Comparison of ENCODE assay signal across 26 cellular contexts in genomic region chr5:137071526-137071925, GRCh38.
DNase-seq lines count a peak whose midpoint lies in the region; ATAC-seq and TF ChIP-seq lines count a peak whose summit lies in the region.
"Had no signal": no experiment of that assay in that cellular context is flagged by ENCODE, and none has a peak within 500 bp of the region (broad histone marks: within the 10 kb centered on the region; RNA-seq: fewer than 3 reads in every experiment).

No MANE protein-coding gene starts in this region.

- TF ChIP-seq EP300 in gastroesophageal sphincter (IDR thresholded peaks at IDR 0.05) (no peak), SK-N-SH (IDR thresholded peaks at IDR 0.05; ENCODE audit: borderline replicate concordance in 1 of 2, low read depth in 1 of 2, low read length in 1 of 2) (no peak)

- H3K36me3 ChIP-seq in DOHH2 (ENCODE audit: control insufficient read depth, low read length), result peaks cover 10% of the 10 kb centered on the region
- H3K36me3 ChIP-seq in OCI-LY7 (ENCODE audit: insufficient read depth, low read length), result peaks cover 7% of the 10 kb centered on the region
- H3K36me3 ChIP-seq in gastroesophageal sphincter, result no peaks in the 10 kb centered on the region
- no peaks in the 10 kb centered on the region for H3K36me3 ChIP-seq in prostate gland
- H3K36me3 ChIP-seq in SK-N-SH (replicated peaks in 1 of 2; ENCODE audit: control insufficient read depth in 1 of 2, insufficient read depth in 2 of 2, low read length in 1 of 2), result peaks cover 0 to 2% of the 10 kb centered on the region in 2 experiments
- H3K36me3 ChIP-seq: HAP-1, neutrophil had no signal

- peaks cover 97% of the 10 kb centered on the region for H3K4me1 ChIP-seq in DOHH2 (ENCODE audit: control insufficient read depth, low read length)
- peaks cover 79% of the 10 kb centered on the region for H3K4me1 ChIP-seq in OCI-LY7 (ENCODE audit: insufficient read depth, low read length, poor library complexity, severe bottlenecking)
- peaks cover 0 to 13% (median 0%) of the 10 kb centered on the region in 3 donors for H3K4me1 ChIP-seq in gastroesophageal sphincter
- H3K4me1 ChIP-seq in prostate gland (replicated peaks), result no peaks in the 10 kb centered on the region
- peaks cover 0 to 17% of the 10 kb centered on the region in 2 experiments; a peak in 2 of 4 replicates for H3K4me1 ChIP-seq in SK-N-SH (ENCODE audit: control insufficient read depth in 1 of 2, insufficient read depth in 2 of 2, low read depth in 1 of 2, low read length in 1 of 2)
- H3K4me1 ChIP-seq: Caco-2, HAP-1 had no signal

- H3K4me3 ChIP-seq in DOHH2 (ENCODE audit: low read length) (peak overlapping the region; percentile 70), OCI-LY7 (ENCODE audit: low read depth, low read length, poor library complexity, severe bottlenecking) (peak overlapping the region; percentile 45), gastroesophageal sphincter (no peak overlapping the region), prostate gland (no peak overlapping the region), SK-N-SH (ENCODE audit: low read depth in 2 of 2, low read length in 1 of 2) (no peak overlapping the region)
- H3K4me3 ChIP-seq: GM12878, HAP-1 had no signal

- no peak overlapping the region for H3K4me3 Mint-ChIP-seq in activated T-cell treated with anti-CD3 and anti-CD28 coated beads, Interleukin-2, amount 50 U/mL, for 24 hours
- H3K4me3 Mint-ChIP-seq: brain had no signal

- H4K20me1 ChIP-seq in DOHH2 (ENCODE audit: control insufficient read depth, insufficient read depth, low read depth, low read length) (no peaks in the 10 kb centered on the region), OCI-LY7 (ENCODE audit: insufficient read depth, low read length) (no peaks in the 10 kb centered on the region), SK-N-SH (ENCODE audit: insufficient read depth) (no peaks in the 10 kb centered on the region)

- WGBS in gastroesophageal sphincter (ENCODE audit: low coverage in 1 of 2), 2 donors, result 74 to 79% methylated on average over 3 of the region's 3 CpGs
- 51% methylated on average over 3 of the region's 3 CpGs for WGBS in prostate gland
- 68% methylated on average over 3 of the region's 3 CpGs for WGBS in SK-N-SH (ENCODE audit: low lambda C conversion rate)

- H3K9me3 ChIP-seq in DOHH2 (ENCODE audit: control insufficient read depth, insufficient read depth, low read length) (peaks cover 6% of the 10 kb centered on the region), OCI-LY7 (ENCODE audit: low read length) (peaks cover 9% of the 10 kb centered on the region; the same call in 1 of the 2 replicates), gastroesophageal sphincter (no peaks in the 10 kb centered on the region), prostate gland (no peaks in the 10 kb centered on the region), SK-N-SH (no peaks in the 10 kb centered on the region)
- H3K9me3 ChIP-seq: Caco-2, HAP-1, neutrophil had no signal

- TF ChIP-seq POLR2A in gastroesophageal sphincter (IDR thresholded peaks at IDR 0.05), result no peak
- TF ChIP-seq POLR2A in prostate gland (IDR thresholded peaks at IDR 0.05), result no peak

- H3K36me3 Mint-ChIP-seq in activated T-cell treated with anti-CD3 and anti-CD28 coated beads, Interleukin-2, amount 50 U/mL, for 24 hours (ENCODE audit: low read depth), result no peaks in the 10 kb centered on the region
- H3K36me3 Mint-ChIP-seq: brain had no signal

- no peaks in the 10 kb centered on the region for H3K9me3 Mint-ChIP-seq in activated T-cell treated with anti-CD3 and anti-CD28 coated beads, Interleukin-2, amount 50 U/mL, for 24 hours

- H3K9ac ChIP-seq in SK-N-SH, result no peak overlapping the region

- H3K4me2 ChIP-seq in DOHH2 (ENCODE audit: low read length) (peak overlapping the region; percentile 91), OCI-LY7 (ENCODE audit: low read length) (peak overlapping the region; percentile 74), SK-N-SH (no peak overlapping the region)

- no TSS peak for BruUV-seq in OCI-LY7 (replicated peaks; lab: Mats Ljungman, UMichigan)

- H3K27me3 Mint-ChIP-seq in activated T-cell treated with anti-CD3 and anti-CD28 coated beads, Interleukin-2, amount 50 U/mL, for 24 hours, result peaks cover 10% of the 10 kb centered on the region
- H3K27me3 Mint-ChIP-seq: brain had no signal

- H3K79me2 ChIP-seq in DOHH2 (ENCODE audit: control insufficient read depth, low read length) (no peaks in the 10 kb centered on the region), OCI-LY7 (ENCODE audit: insufficient read depth, low read depth, low read length) (no peaks in the 10 kb centered on the region), SK-N-SH (ENCODE audit: insufficient read depth) (no peaks in the 10 kb centered on the region)

- H3K27ac ChIP-seq in DOHH2 (ENCODE audit: low read depth, low read length), result peak overlapping the region; percentile 99
- H3K27ac ChIP-seq in OCI-LY7 (ENCODE audit: low read depth, low read length, poor library complexity, severe bottlenecking), result peak overlapping the region; percentile 100
- peak overlapping the region in 3 of 4 donors; percentile 12 to 54 (median 35) for H3K27ac ChIP-seq in gastroesophageal sphincter
- H3K27ac ChIP-seq in prostate gland, result peak overlapping the region; percentile 6 to 61
- no peak overlapping the region for H3K27ac ChIP-seq in SK-N-SH (ENCODE audit: low read depth in 2 of 2, low read length in 1 of 2)
- H3K27ac ChIP-seq: neutrophil had no signal

- intact Hi-C loops in OCI-LY7 (cut with micrococcal nuclease; ENCODE audit: unreplicated experiment) (loop anchor here (10.0 kb wide), 2 partner anchors 267 to 907 kb away; no protein-coding TSS in a partner anchor), prostate gland (cut with DNase I) (no loop called here)

- no peaks in the 10 kb centered on the region for H3K9me2 ChIP-seq in DOHH2 (replicated peaks; ENCODE audit: control insufficient read depth, low read length)
- H3K9me2 ChIP-seq in OCI-LY7 (ENCODE audit: insufficient read depth, low read length), result no peaks in the 10 kb centered on the region
- H3K9me2 ChIP-seq in SK-N-SH, result no peaks in the 10 kb centered on the region

- peaks cover 41% of the 10 kb centered on the region for H3F3A ChIP-seq in DOHH2 (ENCODE audit: control insufficient read depth, insufficient read depth)
- H3F3A ChIP-seq in SK-N-SH (replicated peaks; ENCODE audit: insufficient read depth), result peaks cover 13% of the 10 kb centered on the region

- no peak for TF ChIP-seq RAD21 in SK-N-SH (IDR thresholded peaks at IDR 0.05; ENCODE audit: low read length)

- DNase-seq in OCI-LY7 (ENCODE audit: low spot score) (peak; percentile 30), prostate gland (ENCODE audit: low spot score) (no peak), LoVo (ENCODE audit: low spot score) (no peak), SK-N-SH (no peak)
- no peak for DNase-seq in activated T-cell treated with anti-CD3 and anti-CD28 coated beads, Interleukin-2, amount 50 U/mL, for 24 hours
- DNase-seq: activated CD4-positive, alpha-beta T cell treated with anti-CD3 and anti-CD28 coated beads, Interleukin-2, amount 50 U/mL, for 48 hours; activated CD4-positive, CD25-positive, alpha-beta regulatory T cell; activated CD8-positive, alpha-beta memory T cell treated with anti-CD3 and anti-CD28 coated beads, Interleukin-2, amount 50 U/mL, for 48 hours; activated effector memory CD4-positive, alpha-beta T cell treated with anti-CD3 and anti-CD28 coated beads, Interleukin-2, amount 50 U/mL, for 16 hours; C1 segment of cervical spinal cord; Caco-2; effector memory CD4-positive, alpha-beta T cell; islet precursor cell; NCI-H1092; NCI-H187; stimulated activated CD4-positive, alpha-beta T cell treated with anti-CD3 and anti-CD28 coated beads, Interleukin-12 subunit alpha, Interleukin-12 subunit beta, amount 100 ng/mL, for 4 hours; stimulated activated naive CD4-positive, alpha-beta T cell treated with Interleukin-2 at 50 U/mL for 16 hours; T1000 had no signal

- no peaks in the 10 kb centered on the region for H3K27me3 ChIP-seq in DOHH2 (ENCODE audit: control insufficient read depth, low read length)
- no peaks in the 10 kb centered on the region for H3K27me3 ChIP-seq in gastroesophageal sphincter
- no peaks in the 10 kb centered on the region for H3K27me3 ChIP-seq in prostate gland (replicated peaks; ENCODE audit: insufficient read depth)
- no peaks in the 10 kb centered on the region for H3K27me3 ChIP-seq in SK-N-SH (ENCODE audit: insufficient read depth)
- H3K27me3 ChIP-seq: neutrophil had no signal

- peak overlapping the region; percentile 64 for H2AFZ ChIP-seq in OCI-LY7 (ENCODE audit: low read length)
- H2AFZ ChIP-seq in SK-N-SH (ENCODE audit: low read depth), result no peak overlapping the region

- ATAC-seq in gastroesophageal sphincter (no peak), HG02798 (IDR thresholded peaks at IDR 0.05; ENCODE audit: poor library complexity, unreplicated experiment) (no peak)
- ATAC-seq: GM12878, HepG2 had no signal

- no peak overlapping the region for H3K27ac Mint-ChIP-seq in activated T-cell treated with anti-CD3 and anti-CD28 coated beads, Interleukin-2, amount 50 U/mL, for 24 hours

- H3K4me1 Mint-ChIP-seq in activated T-cell treated with anti-CD3 and anti-CD28 coated beads, Interleukin-2, amount 50 U/mL, for 24 hours (ENCODE audit: low read depth), result no peaks in the 10 kb centered on the region

- POLR2A ChIA-PET in OCI-LY7 (lab: Charles Lee), result interaction anchor here (0.6 to 8.4 kb wide), 5 partner anchors 14 to 49 kb away, joined by 3 to 126 read pairs (median 7); no protein-coding TSS in a partner anchor
- POLR2A ChIA-PET in SK-N-SH (lab: Yijun Ruan, JAX), result no interaction called here

- CTCF ChIA-PET in OCI-LY7 (lab: Charles Lee; ENCODE audit: unreplicated experiment), result interaction anchor here (1.6 to 2.4 kb wide), 2 partner anchors 14 to 17 kb away, joined by 8 to 9 read pairs; no protein-coding TSS in a partner anchor
- CTCF ChIA-PET in SK-N-SH (lab: Yijun Ruan, JAX), result no interaction called here

- TF ChIP-seq CTCF in DOHH2 (IDR thresholded peaks at IDR 0.05; ENCODE audit: low read depth, low read length, poor library complexity, severe bottlenecking), result no peak
- no peak for TF ChIP-seq CTCF in OCI-LY7 (conservative IDR thresholded peaks at IDR 0.05; ENCODE audit: low read length)
- no peak for TF ChIP-seq CTCF in gastroesophageal sphincter (IDR thresholded peaks at IDR 0.05)
- TF ChIP-seq CTCF in prostate gland (IDR thresholded peaks at IDR 0.05), result no peak
- no peak for TF ChIP-seq CTCF in SK-N-SH (IDR thresholded peaks at IDR 0.05)

TF ChIP-seq in SK-N-SH, 30 proteins besides CTCF, POLR2A, EP300 and RAD21 (continues in another document):
- TF ChIP-seq GABPA (IDR thresholded peaks at IDR 0.05; ENCODE audit: low read depth) (no peak), RFX5 (IDR thresholded peaks at IDR 0.05; ENCODE audit: low read length) (no peak), MXI1 (IDR thresholded peaks at IDR 0.05; ENCODE audit: low read depth, low read length) (no peak), FOSL2 (IDR thresholded peaks at IDR 0.05; ENCODE audit: borderline replicate concordance, low read depth) (no peak), RXRA (IDR thresholded peaks at IDR 0.05; ENCODE audit: borderline replicate concordance, low read depth) (no peak), CHD2 (IDR thresholded peaks at IDR 0.05; ENCODE audit: low read length, partially characterized antibody) (no peak)

Comparison
In these comparisons a context has a peak if more than half of its experiments do, and no peak if none do; other contexts are left out.
1. H3K27ac ChIP-seq: peak in DOHH2 (single experiment), OCI-LY7 (single experiment), gastroesophageal sphincter (3 of 4) and prostate gland (2 of 2); none in SK-N-SH (0 of 2).
2. H3K4me3 ChIP-seq: peak in DOHH2 (single experiment) and OCI-LY7 (single experiment); none in gastroesophageal sphincter (0 of 2), prostate gland (0 of 2) and SK-N-SH (0 of 2).